ENCODE assay signal across 1 cellular context in the genomic region with DNA sequence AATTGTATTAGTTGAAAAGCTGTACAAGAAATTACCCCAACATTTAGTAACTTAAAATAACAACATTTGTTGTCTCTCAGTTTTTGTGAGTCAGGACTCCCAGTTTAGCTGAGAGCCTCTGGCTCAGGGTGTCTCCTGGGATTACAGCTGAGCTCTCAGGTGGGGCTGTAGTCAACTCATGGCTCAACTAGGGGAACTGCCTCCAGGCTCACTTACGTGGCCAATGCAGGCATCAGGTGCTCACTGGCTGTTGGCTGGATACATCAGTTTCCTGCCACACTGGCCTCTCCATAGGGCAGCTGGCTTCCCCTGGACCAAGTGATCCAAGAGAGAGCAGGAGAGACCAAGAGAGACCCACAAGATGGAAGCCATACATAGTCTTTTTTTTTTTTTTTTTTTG.
TF ChIP-seq lines count a peak whose summit lies in the region.

No MANE protein-coding gene starts in this region.

TF ChIP-seq in H1, 55 proteins besides CTCF, POLR2A, EP300 and RAD21 (continued from another document):
- TF ChIP-seq, protein P1, sequence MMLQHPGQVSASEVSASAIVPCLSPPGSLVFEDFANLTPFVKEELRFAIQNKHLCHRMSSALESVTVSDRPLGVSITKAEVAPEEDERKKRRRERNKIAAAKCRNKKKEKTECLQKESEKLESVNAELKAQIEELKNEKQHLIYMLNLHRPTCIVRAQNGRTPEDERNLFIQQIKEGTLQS (IDR thresholded peaks at IDR 0.05; ENCODE audit: insufficient read depth, low read depth, low read length): no peak
- TF ChIP-seq EZH2 (IDR thresholded peaks at IDR 0.05; ENCODE audit: low read depth, low read length, severe bottlenecking) (no peak), GTF2F1 (IDR thresholded peaks at IDR 0.05; ENCODE audit: borderline replicate concordance, low read depth, low read length) (no peak), ASH2L (IDR thresholded peaks at IDR 0.05; ENCODE audit: low read length) (no peak), TAF1 (IDR thresholded peaks at IDR 0.05; ENCODE audit: low read depth, low read length) (no peak), CBX8 (IDR thresholded peaks at IDR 0.05; ENCODE audit: borderline replicate concordance, low read depth, low read length) (no peak), POLR2AphosphoS5 (IDR thresholded peaks at IDR 0.05; ENCODE audit: low read depth, low read length) (no peak), TCF12 (IDR thresholded peaks at IDR 0.05; ENCODE audit: low read depth, low read length) (no peak), HDAC2 (IDR thresholded peaks at IDR 0.05; ENCODE audit: borderline replicate concordance in 1 of 2, low read depth in 2 of 2, low read length in 2 of 2) (no peak)
TF ChIP-seq in H1: peak in this region for 0.
